ENCODE assay signal across 8 cellular contexts in genomic region chr13:113758651-113759524, GRCh38. TPM values are rescaled to one million over a fixed set of nuclear protein-coding genes. Genes with fewer than 3 reads are reported as not detected.
DNase-seq lines count a peak whose midpoint lies in the region; ATAC-seq and TF ChIP-seq lines count a peak whose summit lies in the region.

TMEM255B (plus strand) TSS chr13:113759226; CDS start chr13:113759270, 44 bp downstream.

- H3K4me1 ChIP-seq in BLaER1 = peaks cover 44% of the 10 kb centered on the region
- H3K4me1 ChIP-seq in HUES64 (ENCODE audit: insufficient read depth, low read length) = no peaks in the 10 kb centered on the region

- no peaks in the 10 kb centered on the region for H3K9me3 ChIP-seq in BLaER1
- no peaks in the 10 kb centered on the region for H3K9me3 ChIP-seq in HUES64 (ENCODE audit: insufficient read depth, low read depth, low read length)

- peak within 1 kb of the TSS; percentile 65; the same call in 1 of the 2 replicates for H3K27ac ChIP-seq in BLaER1
- H3K27ac ChIP-seq in HUES64 (ENCODE audit: low read depth, low read length) = no peak within 1 kb of the TSS

- no peaks in the 10 kb centered on the region for H3K9me3 Mint-ChIP-seq in nephron progenitor cell

- H3K4me2 ChIP-seq in BLaER1 = peak within 1 kb of the TSS; percentile 99

- peak; percentile 96 for ATAC-seq in GM19463 (IDR thresholded peaks at IDR 0.05; ENCODE audit: unreplicated experiment)
- peak; percentile 92 for ATAC-seq in stimulated activated naive CD8-positive, alpha-beta T cell treated with anti-CD3 and anti-CD28 coated beads, Interleukin-15, Interleukin-2, amounts not matched to agents 100 U/mL and 50 U/mL, for 24 hours

- no peaks in the 10 kb centered on the region for H3K36me3 Mint-ChIP-seq in nephron progenitor cell (ENCODE audit: low read depth)

- 2% methylated on average over 80 of the region's 80 CpGs for WGBS in HUES64

- H4K20me1 ChIP-seq in BLaER1 = peaks cover 7% of the 10 kb centered on the region; the same call in 1 of the 2 replicates

- H3K4me3 Mint-ChIP-seq in nephron progenitor cell = peak within 1 kb of the TSS; percentile 89

- no peaks in the 10 kb centered on the region for H3K36me3 ChIP-seq in BLaER1
- no peaks in the 10 kb centered on the region for H3K36me3 ChIP-seq in HUES64 (ENCODE audit: insufficient read depth, low read length)

- DNase-seq in SHP77 treated with DMSO at 0.1 percent for 48 hours (lab: John Stamatoyannopoulos, UW) (peak; percentile 72), activated gamma-delta T cell (lab: John Stamatoyannopoulos, UW) (peak; percentile 45), fibroblast of villous mesenchyme (ENCODE audit: low read depth) (peak; percentile 67), nephron progenitor cell (peak; percentile 90)
- peak; percentile 85 for DNase-seq in stimulated activated naive CD8-positive, alpha-beta T cell treated with anti-CD3 and anti-CD28 coated beads, Interleukin-15, Interleukin-2, amounts not matched to agents 100 U/mL and 50 U/mL, for 24 hours

- H3K27ac Mint-ChIP-seq in nephron progenitor cell = no peak within 1 kb of the TSS

- peak; percentile 21 for TF ChIP-seq CTCF in fibroblast of villous mesenchyme (IDR thresholded peaks at IDR 0.05; ENCODE audit: insufficient read depth, low read depth, low read length)
- no peak for TF ChIP-seq CTCF in nephron progenitor cell (IDR thresholded peaks at IDR 0.05)

- H3K4me1 Mint-ChIP-seq in nephron progenitor cell = peaks cover 24% of the 10 kb centered on the region

- H3K27me3 ChIP-seq in BLaER1 (peaks cover 46% of the 10 kb centered on the region), HUES64 (ENCODE audit: insufficient read depth, low read length) (peaks cover 44% of the 10 kb centered on the region)

- H3K4me3 ChIP-seq in BLaER1 = peak within 1 kb of the TSS; percentile 71
- peak within 1 kb of the TSS; percentile 76 for H3K4me3 ChIP-seq in HUES64 (ENCODE audit: low read length)
- H3K4me3 ChIP-seq in fibroblast of villous mesenchyme (ENCODE audit: low read depth, low read length) = peak within 1 kb of the TSS; percentile 63

- peaks cover 76% of the 10 kb centered on the region for H3K27me3 Mint-ChIP-seq in nephron progenitor cell (ENCODE audit: low read depth, poor library complexity)

- peak within 1 kb of the TSS; percentile 73 for H3K9ac ChIP-seq in BLaER1
- peak within 1 kb of the TSS; percentile 54 for H3K9ac ChIP-seq in HUES64 (ENCODE audit: low read depth, low read length)

RNA-seq across cellular contexts. Expression of gene TMEM255B, which starts in this region (rescaled TPM):
- polyA plus RNA-seq in HUES64 (2013, experiment 1 of 2) = 0.95 TPM
- 1.1 TPM for polyA plus RNA-seq in HUES64 (2013, experiment 2 of 2)
- 0.43 and 1.6 TPM in 2 replicates for total RNA-seq in fibroblast of villous mesenchyme
